In the genomic region with DNA sequence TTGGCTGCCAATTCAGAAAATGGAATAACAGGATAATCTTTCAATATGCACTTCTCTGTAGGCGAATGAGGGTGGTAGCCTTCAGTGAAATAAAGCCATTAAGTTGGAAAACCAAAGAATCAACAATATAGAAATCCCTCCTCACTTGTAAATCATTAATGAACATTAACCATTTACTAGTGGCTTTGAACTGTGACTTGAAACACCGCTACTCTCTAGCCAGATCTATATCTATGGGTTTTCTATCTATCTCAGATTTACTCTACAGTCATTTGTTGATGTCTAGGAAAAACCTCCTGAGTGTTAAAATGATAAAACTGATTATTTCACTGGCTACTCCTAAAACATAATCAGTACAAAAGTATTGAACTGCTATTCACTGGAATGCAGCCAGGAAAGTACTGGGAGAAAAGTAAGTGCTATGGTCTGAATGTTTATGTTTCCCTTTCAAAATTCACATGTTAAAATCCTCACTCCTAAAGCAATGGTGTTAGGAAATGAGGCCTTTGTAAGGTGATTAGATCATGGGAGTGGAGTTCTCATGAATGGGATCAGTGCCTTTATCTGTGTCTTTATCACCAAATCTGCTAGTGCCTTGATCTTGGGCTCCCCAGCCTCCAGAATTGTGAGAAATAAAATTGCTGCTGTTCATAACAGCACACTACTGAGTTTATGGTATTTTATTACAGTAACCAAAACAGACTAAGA, we compare ENCODE assay signal across 21 cellular contexts. TPM values are rescaled to one million over a fixed set of nuclear protein-coding genes. Genes with fewer than 3 reads are reported as not detected.
DNase-seq lines count a peak whose midpoint lies in the region; ATAC-seq, FAIRE-seq and TF ChIP-seq lines count a peak whose summit lies in the region.
"Had no signal": no experiment of that assay in that cellular context is flagged by ENCODE, and none has a peak within 500 bp of the region (broad histone marks: within the 10 kb centered on the region; RNA-seq: fewer than 3 reads in every experiment).

No MANE protein-coding gene starts in this region.

- intact Hi-C loops in CD4-positive, alpha-beta T cell (cut with DNase I, micrococcal nuclease) = no loop called here

- H3K9me3 Mint-ChIP-seq in CD4-positive, alpha-beta T cell = no peaks in the 10 kb centered on the region
- H3K9me3 Mint-ChIP-seq: activated naive CD4-positive, alpha-beta T cell treated with anti-CD3 and anti-CD28 coated beads for 36 hours; naive thymus-derived CD8-positive, alpha-beta T cell had no signal

- peak; percentile 50 for FAIRE-seq in RCC 7860 (lab: Jason Lieb, UNC)
- FAIRE-seq: colon had no signal

- peak; percentile 68 for ATAC-seq in GM18508 (IDR thresholded peaks at IDR 0.05; ENCODE audit: insufficient read depth, unreplicated experiment)
- peak; percentile 64 for ATAC-seq in GM19463 (IDR thresholded peaks at IDR 0.05; ENCODE audit: unreplicated experiment)
- ATAC-seq in HG02943 (IDR thresholded peaks at IDR 0.05; ENCODE audit: low read depth, unreplicated experiment) = peak; percentile 69
- no peak for ATAC-seq in GM19351 (IDR thresholded peaks at IDR 0.05; ENCODE audit: unreplicated experiment)
- no peak for ATAC-seq in CD4-positive, alpha-beta T cell (ENCODE audit: poor library complexity)
- ATAC-seq: naive thymus-derived CD8-positive, alpha-beta T cell had no signal

- POLR2A ChIA-PET in CD4-positive, alpha-beta T cell (lab: Charles Lee) = no interaction called here

- H3K27me3 Mint-ChIP-seq in CD4-positive, alpha-beta T cell = peaks cover 14% of the 10 kb centered on the region

- H3K36me3 Mint-ChIP-seq in CD4-positive, alpha-beta T cell (ENCODE audit: low read depth) = no peaks in the 10 kb centered on the region

- no peak overlapping the region for H3K27ac ChIP-seq in CD4-positive, alpha-beta T cell (ENCODE audit: low read depth, low read length)
- H3K27ac ChIP-seq: prostate gland, upper lobe of left lung had no signal

- peak; percentile 17 for DNase-seq in RCC 7860 (ENCODE audit: low spot score)
- DNase-seq in CD4-positive, alpha-beta T cell = no peak
- DNase-seq in nucleus accumbens (lab: John Stamatoyannopoulos, UW) = no peak
- no peak for DNase-seq in activated CD4-positive, CD25-positive, alpha-beta regulatory T cell treated with anti-CD3 and anti-CD28 coated beads, Interleukin-2, amount 50 U/mL, for 72 hours
- DNase-seq: activated CD8-positive, alpha-beta memory T cell treated with anti-CD3 and anti-CD28 coated beads, Interleukin-2, amount 50 U/mL, for 4 hours; activated naive CD4-positive, alpha-beta T cell treated with anti-CD3 and anti-CD28 coated beads for 36 hours; IMR-90; mammary epithelial cell; naive thymus-derived CD8-positive, alpha-beta T cell; NCI-H345; SHP77; stimulated activated naive CD4-positive, alpha-beta T cell treated with Interleukin-2 at 50 U/mL for 16 hours; T-helper 2 cell; upper lobe of left lung had no signal

- no peaks in the 10 kb centered on the region for H3K9me3 ChIP-seq in CD4-positive, alpha-beta T cell (ENCODE audit: control insufficient read depth, low read length)
- H3K9me3 ChIP-seq: HAP-1, prostate gland, upper lobe of left lung had no signal

- no peak overlapping the region for H3K4me3 Mint-ChIP-seq in CD4-positive, alpha-beta T cell
- H3K4me3 Mint-ChIP-seq: activated naive CD4-positive, alpha-beta T cell treated with anti-CD3 and anti-CD28 coated beads for 36 hours; naive thymus-derived CD8-positive, alpha-beta T cell had no signal

- peaks cover 6% of the 10 kb centered on the region for H3K27me3 ChIP-seq in CD4-positive, alpha-beta T cell (ENCODE audit: control insufficient read depth, insufficient read depth, low read length)
- H3K27me3 ChIP-seq: upper lobe of left lung had no signal

- no peak overlapping the region for H3K27ac Mint-ChIP-seq in CD4-positive, alpha-beta T cell
- H3K27ac Mint-ChIP-seq: activated naive CD4-positive, alpha-beta T cell treated with anti-CD3 and anti-CD28 coated beads for 36 hours; naive thymus-derived CD8-positive, alpha-beta T cell had no signal

- CTCF ChIA-PET in CD4-positive, alpha-beta T cell (lab: Charles Lee) = interaction anchor here (0.8 kb wide), 1 partner anchor 22 kb away, joined by 4 read pairs; no protein-coding TSS in a partner anchor

- peaks cover 9% of the 10 kb centered on the region for H3K4me1 Mint-ChIP-seq in CD4-positive, alpha-beta T cell (ENCODE audit: low read depth)

- no peak for TF ChIP-seq CTCF in CD4-positive, alpha-beta T cell (IDR thresholded peaks at IDR 0.05)

RNA-seq across cellular contexts. Expression of a gene that starts 8.5 kb away (rescaled TPM):
- total RNA-seq in CD4-positive, alpha-beta T cell = 10 to 100 TPM; 14.7 to 15.3 TPM

RNA-seq across cellular contexts. Expression of a gene that starts 25.4 kb away (rescaled TPM):
- total RNA-seq in CD4-positive, alpha-beta T cell = 10 to 100 TPM in 1 of 2 experiments, 1 to 10 TPM in 1; 9.3 to 10.3 TPM

RNA-seq across cellular contexts. Expression of a gene that starts 46.3 kb away (rescaled TPM):
- 1 to 10 TPM; 7.0 to 8.1 TPM for total RNA-seq in CD4-positive, alpha-beta T cell

Comparison
In these comparisons a context has a peak if more than half of its experiments do, and no peak if none do; other contexts are left out.
1. ATAC-seq: peak in GM18508 (single experiment), GM19463 (single experiment) and HG02943 (single experiment); none in GM19351 (single experiment) and CD4-positive, alpha-beta T cell (single experiment).